1 cellular context compared by ENCODE assay signal in the genomic region with DNA sequence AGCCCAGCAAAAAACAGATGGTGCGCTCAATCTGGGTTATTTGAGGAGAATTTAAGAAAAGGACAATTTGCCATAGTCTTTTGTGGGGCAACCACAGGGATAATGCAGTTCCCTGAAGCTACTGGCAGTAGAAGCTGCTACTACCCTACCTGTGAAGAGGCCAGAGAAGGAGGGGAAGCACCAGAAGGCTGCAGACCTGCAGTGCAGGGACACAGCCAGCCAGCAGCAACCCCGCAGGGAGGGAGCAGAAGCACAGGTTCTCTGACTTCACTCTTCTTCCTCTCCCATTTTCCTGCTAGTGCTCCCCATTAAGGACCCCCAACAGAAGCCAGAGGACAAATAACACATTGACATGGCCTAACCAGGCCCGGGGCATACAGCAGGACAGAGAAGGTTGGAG.
TF ChIP-seq lines count a peak whose summit lies in the region.

No MANE protein-coding gene starts in this region.

TF ChIP-seq in HEK293T, 16 proteins besides CTCF, POLR2A, EP300 and RAD21 (continued from another document):
- TF ChIP-seq, protein P1, sequence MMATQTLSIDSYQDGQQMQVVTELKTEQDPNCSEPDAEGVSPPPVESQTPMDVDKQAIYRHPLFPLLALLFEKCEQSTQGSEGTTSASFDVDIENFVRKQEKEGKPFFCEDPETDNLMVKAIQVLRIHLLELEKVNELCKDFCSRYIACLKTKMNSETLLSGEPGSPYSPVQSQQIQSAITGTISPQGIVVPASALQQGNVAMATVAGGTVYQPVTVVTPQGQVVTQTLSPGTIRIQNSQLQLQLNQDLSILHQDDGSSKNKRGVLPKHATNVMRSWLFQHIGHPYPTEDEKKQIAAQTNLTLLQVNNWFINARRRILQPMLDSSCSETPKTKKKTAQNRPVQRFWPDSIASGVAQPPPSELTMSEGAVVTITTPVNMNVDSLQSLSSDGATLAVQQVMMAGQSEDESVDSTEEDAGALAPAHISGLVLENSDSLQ (IDR thresholded peaks at IDR 0.05): no peak
- TF ChIP-seq TARDBP (IDR thresholded peaks at IDR 0.05) (no peak), CTBP1 (IDR thresholded peaks at IDR 0.05; ENCODE audit: borderline replicate concordance) (no peak), HDGF (IDR thresholded peaks at IDR 0.05; ENCODE audit: borderline replicate concordance) (no peak), FOXK2 (IDR thresholded peaks at IDR 0.05) (no peak), BHLHE40 (IDR thresholded peaks at IDR 0.05; ENCODE audit: borderline replicate concordance) (no peak), ELF4 (IDR thresholded peaks at IDR 0.05) (no peak), ARNT (IDR thresholded peaks at IDR 0.05) (no peak), FOXA1 (IDR thresholded peaks at IDR 0.05) (no peak), L3MBTL2 (conservative IDR thresholded peaks at IDR 0.05) (no peak), LEF1 (IDR thresholded peaks at IDR 0.05; ENCODE audit: borderline replicate concordance) (no peak)
